ENCODE assay signal across 8 cellular contexts in the genomic region with DNA sequence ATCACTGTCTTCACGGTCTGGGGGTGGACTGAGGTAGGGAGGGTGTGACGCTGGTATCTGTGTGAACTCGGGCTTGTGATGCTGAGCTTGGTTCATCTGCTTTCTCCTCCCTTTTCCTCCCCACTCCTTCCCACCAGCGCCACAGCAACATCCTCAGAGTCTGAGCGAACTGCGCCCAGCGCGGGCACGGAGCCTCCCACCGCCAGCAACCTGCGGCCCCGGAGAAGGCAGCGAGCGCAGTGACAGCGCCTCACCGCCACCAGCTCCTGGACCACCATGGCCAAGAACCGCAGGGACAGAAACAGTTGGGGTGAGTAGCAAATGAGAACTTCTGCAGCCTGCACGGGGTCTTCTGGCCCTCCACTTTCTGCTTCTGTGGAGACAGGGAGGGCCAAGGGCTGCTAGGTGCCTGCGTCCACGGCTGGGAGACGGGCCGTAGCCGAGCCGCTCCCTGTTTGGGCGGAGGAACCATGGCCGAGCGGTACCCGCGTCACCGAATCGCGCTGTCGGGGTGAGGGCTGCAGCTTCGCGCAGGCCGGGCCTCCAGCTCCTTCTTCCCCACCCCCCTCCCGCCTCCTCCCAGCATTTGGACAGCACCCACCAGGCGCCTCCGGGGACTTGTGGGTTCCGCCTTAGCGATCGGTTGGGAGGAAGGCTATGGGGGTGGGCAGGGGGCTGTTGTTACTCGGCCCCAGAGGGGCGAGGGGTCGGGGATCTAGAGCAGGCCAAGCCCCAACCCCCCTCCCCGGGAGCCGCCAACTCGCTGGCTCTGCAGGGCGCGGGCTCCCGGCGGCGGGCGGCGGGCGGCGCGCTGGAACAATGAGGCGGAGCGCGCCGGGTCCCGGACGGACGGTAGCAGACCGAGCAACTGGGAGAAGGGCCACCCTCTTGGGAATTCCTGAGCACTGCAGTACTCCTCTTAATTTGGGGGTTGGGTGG. TPM values are rescaled to one million over a fixed set of nuclear protein-coding genes. Genes with fewer than 3 reads are reported as not detected.
A peak's percentile ranks its signal among the peaks of the same experiment; 100 is the strongest.
DNase-seq lines count a peak whose midpoint lies in the region; ATAC-seq and TF ChIP-seq lines count a peak whose summit lies in the region.

A gene (plus strand): TSS at position 156 of the 939 bp plus-strand sequence. CDS start 121 bp downstream, at position 277.

- H3K36me3 ChIP-seq in upper lobe of right lung = no peaks in the 10 kb centered on the region

- H3K4me3 ChIP-seq in GM12865 (ENCODE audit: low read depth, low read length) (peak within 1 kb of the TSS; percentile 44), LNCaP clone FGC (ENCODE audit: low read depth, low read length) (peak within 1 kb of the TSS; percentile 65), upper lobe of right lung (peak within 1 kb of the TSS; percentile 75)

- H3K27me3 ChIP-seq in upper lobe of right lung = no peaks in the 10 kb centered on the region

- ATAC-seq in Right ventricle myocardium inferior (peak; percentile 93), upper lobe of right lung (peak; percentile 93)

- intact Hi-C loops in Right ventricle myocardium inferior (cut with DNase I) = no loop called here
- intact Hi-C loops in upper lobe of right lung (cut with DNase I) = no loop called here

- 0 to 1% (median 0%) methylated on average over 58 to 66 of the region's 66 CpGs for WGBS in adipose tissue, 3 donors

- H3K27ac ChIP-seq in adipose tissue (ENCODE audit: low read depth, low read length) (peak within 1 kb of the TSS; percentile 92), upper lobe of right lung (peak within 1 kb of the TSS; percentile 87)

- H3K9me3 ChIP-seq in upper lobe of right lung = no peaks in the 10 kb centered on the region

- H3K4me1 ChIP-seq in upper lobe of right lung = no peaks in the 10 kb centered on the region

- no peak for TF ChIP-seq CTCF in GM12865 (IDR thresholded peaks at IDR 0.05; ENCODE audit: insufficient read depth, low read depth, low read length, missing control alignments)
- no peak for TF ChIP-seq CTCF in LNCaP clone FGC (IDR thresholded peaks at IDR 0.05; ENCODE audit: control insufficient read depth, extremely low read depth, insufficient read depth)
- no peak for TF ChIP-seq CTCF in upper lobe of right lung (IDR thresholded peaks at IDR 0.05)

- peak; percentile 41 for DNase-seq in GM12865 (ENCODE audit: low read depth)
- DNase-seq in LNCaP clone FGC (ENCODE audit: low read depth) = no peak
- DNase-seq in SHP77 treated with DMSO at 0.1 percent for 48 hours (lab: John Stamatoyannopoulos, UW) = peak; percentile 57
- DNase-seq in Right ventricle myocardium inferior (ENCODE audit: missing footprints) = peak; percentile 86
- DNase-seq in non-pigmented ciliary epithelial cell (ENCODE audit: low read depth) = peak; percentile 19
- DNase-seq in upper lobe of right lung = peak; percentile 87
- no peak for DNase-seq in effector CD8-positive, alpha-beta T cell (lab: John Stamatoyannopoulos, UW)

RNA-seq across cellular contexts. Expression of the gene that starts here (rescaled TPM):
- 1 to 10 TPM; 1.6 to 4.1 (median 2.9) TPM for polyA plus RNA-seq in adipose tissue
- 1.1 TPM for total RNA-seq in Right ventricle myocardium inferior
- total RNA-seq in upper lobe of right lung = 5.9 TPM

Comparison
In these comparisons a context has a peak if more than half of its experiments do, and no peak if none do; other contexts are left out.
1. DNase-seq: peak in GM12865 (single experiment), SHP77 treated with DMSO at 0.1 percent for 48 hours (single experiment), Right ventricle myocardium inferior (single experiment), non-pigmented ciliary epithelial cell (single experiment) and upper lobe of right lung (single experiment); none in LNCaP clone FGC (single experiment) and effector CD8-positive, alpha-beta T cell (single experiment).
2. Peak in every context shown above with its lines, with median percentiles within 50 percentile points of each other: H3K4me3 ChIP-seq.